Comparison of ENCODE assay signal across 19 cellular contexts in the genomic region with DNA sequence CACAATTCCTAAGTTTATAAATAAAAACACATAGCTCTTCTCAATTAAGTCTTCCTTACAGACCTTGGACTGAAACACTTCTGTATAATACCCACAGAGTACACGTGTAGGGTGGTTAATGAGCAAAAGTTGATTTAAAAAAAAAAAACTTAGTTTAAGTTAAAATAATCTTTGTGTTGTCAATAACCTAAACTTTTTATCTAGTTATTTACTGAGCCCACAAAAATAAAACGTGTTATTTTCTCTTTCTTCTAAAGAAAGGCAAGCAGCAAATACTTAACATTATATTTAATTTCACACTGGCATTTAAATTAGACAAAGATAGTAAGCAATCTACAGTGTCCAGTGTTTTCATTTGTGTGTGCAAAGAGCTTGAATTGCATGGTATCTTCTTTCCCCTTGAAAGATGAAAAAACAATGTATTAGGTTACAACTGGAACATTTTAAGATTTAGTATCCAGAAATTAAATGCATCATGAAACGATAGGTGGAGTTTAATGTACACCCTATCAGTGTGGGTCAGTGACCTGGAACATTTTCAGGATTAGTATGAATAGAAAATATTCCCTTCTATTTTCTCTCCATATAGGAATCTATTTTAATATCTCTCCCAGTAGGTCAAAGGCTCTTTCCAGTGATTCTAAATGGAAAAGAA.
DNase-seq lines count a peak whose midpoint lies in the region; TF ChIP-seq lines count a peak whose summit lies in the region.
"Had no signal": no experiment of that assay in that cellular context is flagged by ENCODE, and none has a peak within 500 bp of the region (broad histone marks: within the 10 kb centered on the region; RNA-seq: fewer than 3 reads in every experiment).

No MANE protein-coding gene starts in this region.

- no peaks in the 10 kb centered on the region for H3K36me3 Mint-ChIP-seq in nephron (ENCODE audit: low read depth)
- H3K36me3 Mint-ChIP-seq: CD4-positive, CD25-positive, alpha-beta regulatory T cell; CD8-positive, alpha-beta memory T cell had no signal

- POLR2A ChIA-PET in HEK293 (lab: Yijun Ruan, JAX): no interaction called here

- TF ChIP-seq CTCF in HEK293 (tag by site-specific recombination; IDR thresholded peaks at IDR 0.05): no peak
- no peak for TF ChIP-seq CTCF in nephron (IDR thresholded peaks at IDR 0.05; ENCODE audit: unreplicated experiment in 3 of 3)

- CTCF ChIA-PET in HEK293 (lab: Yijun Ruan, JAX): interaction anchor here (0.6 to 0.7 kb wide), 2 partner anchors 20 to 74 kb away, joined by 3 read pairs; no protein-coding TSS in a partner anchor

- H3K36me3 ChIP-seq in HEK293 (ENCODE audit: control insufficient read depth in 2 of 2, insufficient read depth in 1 of 2, low read length in 2 of 2): no peaks in the 10 kb centered on the region
- H3K36me3 ChIP-seq: BLaER1 treated with 17β-estradiol and CSF1 and Interleukin-3, amounts not matched to agents 10 nM and 100 nM had no signal

- H3K27me3 Mint-ChIP-seq in nephron (ENCODE audit: low read depth): no peaks in the 10 kb centered on the region
- H3K27me3 Mint-ChIP-seq: B cell; CD4-positive, CD25-positive, alpha-beta regulatory T cell had no signal

- H3K27ac ChIP-seq in HEK293 (ENCODE audit: extremely low read depth, low read depth, low read length): no peak overlapping the region
- H3K27ac ChIP-seq: 22Rv1; BLaER1 treated with 17β-estradiol and CSF1 and Interleukin-3, amounts not matched to agents 10 nM and 100 nM had no signal

- no peaks in the 10 kb centered on the region for H3K9me3 Mint-ChIP-seq in nephron
- H3K9me3 Mint-ChIP-seq: H9, HFFc6 had no signal

- no peak overlapping the region for H3K4me3 Mint-ChIP-seq in nephron
- H3K4me3 Mint-ChIP-seq: B cell; CD4-positive, CD25-positive, alpha-beta regulatory T cell; CD8-positive, alpha-beta memory T cell; H9; HFFc6 had no signal

- H3K4me1 Mint-ChIP-seq in nephron: peaks cover 29% of the 10 kb centered on the region
- H3K4me1 Mint-ChIP-seq: B cell; CD4-positive, CD25-positive, alpha-beta regulatory T cell; CD8-positive, alpha-beta memory T cell; H9 had no signal

- H3K9me3 ChIP-seq in HEK293 (ENCODE audit: control insufficient read depth, insufficient read depth, low read depth, low read length): no peaks in the 10 kb centered on the region
- H3K9me3 ChIP-seq: BLaER1 treated with 17β-estradiol and CSF1 and Interleukin-3, amounts not matched to agents 10 nM and 100 nM had no signal

- peak; percentile 4 for DNase-seq in NCI-H2171 treated with DMSO at 0.1 percent for 48 hours (lab: John Stamatoyannopoulos, UW)
- DNase-seq in NCI-H2171 (lab: John Stamatoyannopoulos, UW): no peak
- peak; percentile 31 for DNase-seq in NCI-H69 (lab: John Stamatoyannopoulos, UW)
- DNase-seq in CD1c-positive myeloid dendritic cell (ENCODE audit: extremely low spot score): no peak
- DNase-seq in nucleus accumbens (lab: John Stamatoyannopoulos, UW): no peak
- no peak for DNase-seq in HK-2 (ENCODE audit: unreplicated experiment)
- DNase-seq: CD4-positive, CD25-positive, alpha-beta regulatory T cell; CD8-positive, alpha-beta memory T cell; COR-L47; GDM1; H9; HFFc6; IMR-90 had no signal

- no peak overlapping the region for H3K4me3 ChIP-seq in HEK293 (ENCODE audit: low read depth, low read length)
- H3K4me3 ChIP-seq: BLaER1 treated with 17β-estradiol and CSF1 and Interleukin-3, amounts not matched to agents 10 nM and 100 nM; K562 had no signal

- H3K27ac Mint-ChIP-seq in nephron: peak overlapping the region; percentile 7 to 56 (median 37)
- H3K27ac Mint-ChIP-seq: B cell; CD4-positive, CD25-positive, alpha-beta regulatory T cell; CD8-positive, alpha-beta memory T cell; H9; HFFc6 had no signal

- peaks cover 26% of the 10 kb centered on the region for H3K4me1 ChIP-seq in HEK293 (ENCODE audit: control insufficient read depth, insufficient read depth, low read length)
- H3K4me1 ChIP-seq: BLaER1 treated with 17β-estradiol and CSF1 and Interleukin-3, amounts not matched to agents 10 nM and 100 nM had no signal

TF ChIP-seq in HEK293, 187 proteins besides CTCF, POLR2A, EP300 and RAD21 (continues in another document):
- TF ChIP-seq ZNF664 (tag by site-specific recombination; IDR thresholded peaks at IDR 0.05): peak; percentile 62; the same call in 1 of the 2 replicates
- peak; percentile 61 for TF ChIP-seq TCF7L2 (IDR thresholded peaks at IDR 0.05; ENCODE audit: borderline replicate concordance, low read depth, low read length)
- no peak for TF ChIP-seq ZNF292 (tag by site-specific recombination; IDR thresholded peaks at IDR 0.05; ENCODE audit: borderline replicate concordance, low read depth)
- TF ChIP-seq ZNF561 (tag by site-specific recombination; IDR thresholded peaks at IDR 0.05; ENCODE audit: borderline replicate concordance): no peak
- peak; percentile 6; the same call in 1 of the 2 replicates for TF ChIP-seq FEZF1 (tag by site-specific recombination; IDR thresholded peaks at IDR 0.05)
- TF ChIP-seq, protein P1, sequence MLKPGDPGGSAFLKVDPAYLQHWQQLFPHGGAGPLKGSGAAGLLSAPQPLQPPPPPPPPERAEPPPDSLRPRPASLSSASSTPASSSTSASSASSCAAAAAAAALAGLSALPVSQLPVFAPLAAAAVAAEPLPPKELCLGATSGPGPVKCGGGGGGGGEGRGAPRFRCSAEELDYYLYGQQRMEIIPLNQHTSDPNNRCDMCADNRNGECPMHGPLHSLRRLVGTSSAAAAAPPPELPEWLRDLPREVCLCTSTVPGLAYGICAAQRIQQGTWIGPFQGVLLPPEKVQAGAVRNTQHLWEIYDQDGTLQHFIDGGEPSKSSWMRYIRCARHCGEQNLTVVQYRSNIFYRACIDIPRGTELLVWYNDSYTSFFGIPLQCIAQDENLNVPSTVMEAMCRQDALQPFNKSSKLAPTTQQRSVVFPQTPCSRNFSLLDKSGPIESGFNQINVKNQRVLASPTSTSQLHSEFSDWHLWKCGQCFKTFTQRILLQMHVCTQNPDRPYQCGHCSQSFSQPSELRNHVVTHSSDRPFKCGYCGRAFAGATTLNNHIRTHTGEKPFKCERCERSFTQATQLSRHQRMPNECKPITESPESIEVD (tag by site-specific recombination; IDR thresholded peaks at IDR 0.05): peak; percentile 84
- TF ChIP-seq, protein P2, sequence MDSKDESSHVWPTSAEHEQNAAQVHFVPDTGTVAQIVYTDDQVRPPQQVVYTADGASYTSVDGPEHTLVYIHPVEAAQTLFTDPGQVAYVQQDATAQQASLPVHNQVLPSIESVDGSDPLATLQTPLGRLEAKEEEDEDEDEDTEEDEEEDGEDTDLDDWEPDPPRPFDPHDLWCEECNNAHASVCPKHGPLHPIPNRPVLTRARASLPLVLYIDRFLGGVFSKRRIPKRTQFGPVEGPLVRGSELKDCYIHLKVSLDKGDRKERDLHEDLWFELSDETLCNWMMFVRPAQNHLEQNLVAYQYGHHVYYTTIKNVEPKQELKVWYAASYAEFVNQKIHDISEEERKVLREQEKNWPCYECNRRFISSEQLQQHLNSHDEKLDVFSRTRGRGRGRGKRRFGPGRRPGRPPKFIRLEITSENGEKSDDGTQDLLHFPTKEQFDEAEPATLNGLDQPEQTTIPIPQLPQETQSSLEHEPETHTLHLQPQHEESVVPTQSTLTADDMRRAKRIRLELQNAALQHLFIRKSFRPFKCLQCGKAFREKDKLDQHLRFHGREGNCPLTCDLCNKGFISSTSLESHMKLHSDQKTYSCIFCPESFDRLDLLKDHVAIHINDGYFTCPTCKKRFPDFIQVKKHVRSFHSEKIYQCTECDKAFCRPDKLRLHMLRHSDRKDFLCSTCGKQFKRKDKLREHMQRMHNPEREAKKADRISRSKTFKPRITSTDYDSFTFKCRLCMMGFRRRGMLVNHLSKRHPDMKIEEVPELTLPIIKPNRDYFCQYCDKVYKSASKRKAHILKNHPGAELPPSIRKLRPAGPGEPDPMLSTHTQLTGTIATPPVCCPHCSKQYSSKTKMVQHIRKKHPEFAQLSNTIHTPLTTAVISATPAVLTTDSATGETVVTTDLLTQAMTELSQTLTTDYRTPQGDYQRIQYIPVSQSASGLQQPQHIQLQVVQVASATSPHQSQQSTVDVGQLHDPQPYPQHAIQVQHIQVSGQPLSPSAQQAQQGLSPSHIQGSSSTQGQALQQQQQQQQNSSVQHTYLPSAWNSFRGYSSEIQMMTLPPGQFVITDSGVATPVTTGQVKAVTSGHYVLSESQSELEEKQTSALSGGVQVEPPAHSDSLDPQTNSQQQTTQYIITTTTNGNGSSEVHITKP (tag by site-specific recombination; IDR thresholded peaks at IDR 0.05): 0 out of 2 replicates have a peak, but pooled peaks have one; percentile 19
- TF ChIP-seq ZFP3 (tag by site-specific recombination; IDR thresholded peaks at IDR 0.05; ENCODE audit: low read depth): no peak
- TF ChIP-seq ZNF366 (tag by site-specific recombination; conservative IDR thresholded peaks at IDR 0.05): no peak
- TF ChIP-seq, protein P3, sequence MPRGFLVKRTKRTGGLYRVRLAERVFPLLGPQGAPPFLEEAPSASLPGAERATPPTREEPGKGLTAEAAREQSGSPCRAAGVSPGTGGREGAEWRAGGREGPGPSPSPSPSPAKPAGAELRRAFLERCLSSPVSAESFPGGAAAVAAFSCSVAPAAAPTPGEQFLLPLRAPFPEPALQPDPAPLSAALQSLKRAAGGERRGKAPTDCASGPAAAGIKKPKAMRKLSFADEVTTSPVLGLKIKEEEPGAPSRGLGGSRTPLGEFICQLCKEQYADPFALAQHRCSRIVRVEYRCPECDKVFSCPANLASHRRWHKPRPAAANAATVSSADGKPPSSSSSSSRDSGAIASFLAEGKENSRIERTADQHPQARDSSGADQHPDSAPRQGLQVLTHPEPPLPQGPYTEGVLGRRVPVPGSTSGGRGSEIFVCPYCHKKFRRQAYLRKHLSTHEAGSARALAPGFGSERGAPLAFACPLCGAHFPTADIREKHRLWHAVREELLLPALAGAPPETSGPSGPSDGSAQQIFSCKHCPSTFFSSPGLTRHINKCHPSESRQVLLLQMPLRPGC (tag by site-specific recombination; IDR thresholded peaks at IDR 0.05): no peak
- no peak for TF ChIP-seq ZNF37A (tag by site-specific recombination; IDR thresholded peaks at IDR 0.05)
- TF ChIP-seq SP7 (tag by site-specific recombination; IDR thresholded peaks at IDR 0.05): 0 out of 2 replicates have a peak, but pooled peaks have one; percentile 11
- TF ChIP-seq IKZF3 (tag by site-specific recombination; IDR thresholded peaks at IDR 0.05): peak; percentile 62
- TF ChIP-seq, protein P4, sequence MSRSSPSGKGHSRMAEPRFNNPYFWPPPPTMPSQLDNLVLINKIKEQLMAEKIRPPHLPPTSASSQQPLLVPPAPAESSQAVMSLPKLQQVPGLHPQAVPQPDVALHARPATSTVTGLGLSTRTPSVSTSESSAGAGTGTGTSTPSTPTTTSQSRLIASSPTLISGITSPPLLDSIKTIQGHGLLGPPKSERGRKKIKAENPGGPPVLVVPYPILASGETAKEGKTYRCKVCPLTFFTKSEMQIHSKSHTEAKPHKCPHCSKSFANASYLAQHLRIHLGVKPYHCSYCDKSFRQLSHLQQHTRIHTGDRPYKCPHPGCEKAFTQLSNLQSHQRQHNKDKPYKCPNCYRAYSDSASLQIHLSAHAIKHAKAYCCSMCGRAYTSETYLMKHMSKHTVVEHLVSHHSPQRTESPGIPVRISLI (tag by site-specific recombination; IDR thresholded peaks at IDR 0.05): no peak

Comparison
In these comparisons a context has a peak if more than half of its experiments do, and no peak if none do; other contexts are left out.
1. DNase-seq: peak in NCI-H2171 treated with DMSO at 0.1 percent for 48 hours (single experiment) and NCI-H69 (single experiment); none in NCI-H2171 (single experiment), CD1c-positive myeloid dendritic cell (single experiment), nucleus accumbens (0 of 56) and HK-2 (single experiment).